ENCODE assay signal across 17 cellular contexts in genomic region chr12:54529581-54529980, GRCh38. TPM values are rescaled to one million over a fixed set of nuclear protein-coding genes. Genes with fewer than 3 reads are reported as not detected.
DNase-seq lines count a peak whose midpoint lies in the region; ATAC-seq and TF ChIP-seq lines count a peak whose summit lies in the region.
"Had no signal": no experiment of that assay in that cellular context is flagged by ENCODE, and none has a peak within 500 bp of the region (broad histone marks: within the 10 kb centered on the region; RNA-seq: fewer than 3 reads in every experiment).

No MANE protein-coding gene starts in this region.

- no peaks in the 10 kb centered on the region for H3K9me3 Mint-ChIP-seq in neural progenitor cell
- H3K9me3 Mint-ChIP-seq in stimulated activated effector memory CD8-positive, alpha-beta T cell treated with anti-CD3 and anti-CD28 coated beads, Interleukin-12 subunit alpha, Interleukin-12 subunit beta, amount 100 ng/mL, for 72 hours: no peaks in the 10 kb centered on the region
- H3K9me3 Mint-ChIP-seq: CD4-positive, alpha-beta memory T cell had no signal

- no peak overlapping the region for H2AFZ ChIP-seq in neural progenitor cell (replicated peaks)
- H2AFZ ChIP-seq: GM23248 had no signal

- no peak for TF ChIP-seq CTCF in neural progenitor cell (IDR thresholded peaks at IDR 0.05)

- H3K27ac Mint-ChIP-seq in neural progenitor cell: no peak overlapping the region
- peak overlapping the region; percentile 20 for H3K27ac Mint-ChIP-seq in stimulated activated effector memory CD8-positive, alpha-beta T cell treated with anti-CD3 and anti-CD28 coated beads, Interleukin-12 subunit alpha, Interleukin-12 subunit beta, amount 100 ng/mL, for 72 hours

- H3K4me3 ChIP-seq in neural progenitor cell: no peak overlapping the region
- H3K4me3 ChIP-seq: GM23248 had no signal

- no peaks in the 10 kb centered on the region for H3K36me3 ChIP-seq in neural progenitor cell

- H3K27me3 Mint-ChIP-seq in neural progenitor cell (ENCODE audit: insufficient read depth, low read depth): peaks cover 8% of the 10 kb centered on the region
- H3K27me3 Mint-ChIP-seq: CD4-positive, alpha-beta memory T cell had no signal

- H3K27ac ChIP-seq in caudate nucleus (ENCODE audit: low read depth, low read length) (peak overlapping the region; percentile 55), neural progenitor cell (no peak overlapping the region)
- H3K27ac ChIP-seq: GM23248 had no signal

- H3K27me3 ChIP-seq in neural progenitor cell: peaks cover 57% of the 10 kb centered on the region

- DNase-seq in caudate nucleus (lab: John Stamatoyannopoulos, UW) (peak in 34 of 61 donors; percentile 5 to 87 (median 42)), neural progenitor cell (ENCODE audit: low spot score) (peak; percentile 12), NCI-H2171 (lab: John Stamatoyannopoulos, UW) (no peak)
- no peak for DNase-seq in stimulated activated effector memory CD8-positive, alpha-beta T cell treated with anti-CD3 and anti-CD28 coated beads, Interleukin-12 subunit alpha, Interleukin-12 subunit beta, amount 100 ng/mL, for 72 hours (ENCODE audit: low spot score in 2 of 2)
- no peak for DNase-seq in activated CD8-positive, alpha-beta memory T cell treated with anti-CD3 and anti-CD28 coated beads, Interleukin-2, amount 50 U/mL, for 48 hours
- DNase-seq: C1 segment of cervical spinal cord; Caco-2; CD4-positive, alpha-beta memory T cell; DMS153; DND-41; GM23248; H7; HCEC 1CT had no signal

- ATAC-seq in stimulated activated effector memory CD8-positive, alpha-beta T cell treated with anti-CD3 and anti-CD28 coated beads, Interleukin-12 subunit alpha, Interleukin-12 subunit beta, amount 100 ng/mL, for 72 hours: no peak
- ATAC-seq in HG03442 (IDR thresholded peaks at IDR 0.05; ENCODE audit: unreplicated experiment): no peak

- H3K4me2 ChIP-seq in neural progenitor cell: peak overlapping the region; percentile 53

- H3K9ac ChIP-seq in neural progenitor cell: no peak overlapping the region
- H3K9ac ChIP-seq: GM23248 had no signal

- no peaks in the 10 kb centered on the region for H4K20me1 ChIP-seq in neural progenitor cell (ENCODE audit: low read depth)

- H3K36me3 Mint-ChIP-seq in neural progenitor cell: no peaks in the 10 kb centered on the region
- H3K36me3 Mint-ChIP-seq in stimulated activated effector memory CD8-positive, alpha-beta T cell treated with anti-CD3 and anti-CD28 coated beads, Interleukin-12 subunit alpha, Interleukin-12 subunit beta, amount 100 ng/mL, for 72 hours: no peaks in the 10 kb centered on the region

- no peaks in the 10 kb centered on the region for H3K9me3 ChIP-seq in neural progenitor cell (ENCODE audit: low read depth)
- H3K9me3 ChIP-seq: Caco-2 had no signal

- H3K4me3 Mint-ChIP-seq in neural progenitor cell: no peak overlapping the region
- H3K4me3 Mint-ChIP-seq in stimulated activated effector memory CD8-positive, alpha-beta T cell treated with anti-CD3 and anti-CD28 coated beads, Interleukin-12 subunit alpha, Interleukin-12 subunit beta, amount 100 ng/mL, for 72 hours: no peak overlapping the region
- H3K4me3 Mint-ChIP-seq: CD4-positive, alpha-beta memory T cell had no signal

- no peaks in the 10 kb centered on the region for H3K79me2 ChIP-seq in neural progenitor cell (ENCODE audit: low read depth)

- peaks cover 24% of the 10 kb centered on the region for H3K4me1 ChIP-seq in neural progenitor cell
- H3K4me1 ChIP-seq: Caco-2 had no signal

- peaks cover 20% of the 10 kb centered on the region for H3K4me1 Mint-ChIP-seq in neural progenitor cell
- H3K4me1 Mint-ChIP-seq in stimulated activated effector memory CD8-positive, alpha-beta T cell treated with anti-CD3 and anti-CD28 coated beads, Interleukin-12 subunit alpha, Interleukin-12 subunit beta, amount 100 ng/mL, for 72 hours: peaks cover 27% of the 10 kb centered on the region

- peaks cover 18% of the 10 kb centered on the region for H3F3A ChIP-seq in neural progenitor cell (ENCODE audit: low read depth)

RNA-seq across cellular contexts. Expression of gene PDE1B, which starts 19.8 kb away (rescaled TPM):
- 1.5 and 5.3 TPM in 2 replicates for total RNA-seq in neural progenitor cell (ENCODE audit: low replicate concordance)
- total RNA-seq: Caco-2, GM23248 had no signal

RNA-seq across cellular contexts. Expression of gene NCKAP1L, which starts 32.0 kb away (rescaled TPM):
- total RNA-seq in neural progenitor cell (ENCODE audit: low replicate concordance): 0.43 and 2.1 TPM in 2 replicates
- total RNA-seq: A172, Caco-2, GM23248, H1, H7 had no signal

RNA-seq across cellular contexts. Expression of gene GTSF1, which starts 56.2 kb away (rescaled TPM):
- total RNA-seq in neural progenitor cell (ENCODE audit: low replicate concordance): not detected in 2 replicates
- total RNA-seq: A172, A673, Caco-2, GM23248 had no signal

RNA-seq across cellular contexts. Expression of gene PPP1R1A, which starts 58.9 kb away (rescaled TPM):
- total RNA-seq in neural progenitor cell (ENCODE audit: low replicate concordance): 2.3 and 3.8 TPM in 2 replicates
- total RNA-seq: A172; CD4-positive, alpha-beta memory T cell; GM23248 had no signal

Comparison
In these comparisons a context has a peak if more than half of its experiments do, and no peak if none do; other contexts are left out.
1. DNase-seq: peak in caudate nucleus (34 of 61) and neural progenitor cell (single experiment); none in stimulated activated effector memory CD8-positive, alpha-beta T cell treated with anti-CD3 and anti-CD28 coated beads, Interleukin-12 subunit alpha, Interleukin-12 subunit beta, amount 100 ng/mL, for 72 hours (0 of 2), NCI-H2171 (single experiment) and activated CD8-positive, alpha-beta memory T cell treated with anti-CD3 and anti-CD28 coated beads, Interleukin-2, amount 50 U/mL, for 48 hours (single experiment).